Comparison of ENCODE assay signal across 19 cellular contexts in genomic region chr6:31878222-31878621, GRCh38. TPM values are rescaled to one million over a fixed set of nuclear protein-coding genes. Genes with fewer than 3 reads are reported as not detected.
A peak's percentile ranks its signal among the peaks of the same experiment; 100 is the strongest.
DNase-seq lines count a peak whose midpoint lies in the region; TF ChIP-seq lines count a peak whose summit lies in the region.
"Had no signal": no experiment of that assay in that cellular context is flagged by ENCODE, and none has a peak within 500 bp of the region (broad histone marks: within the 10 kb centered on the region; RNA-seq: fewer than 3 reads in every experiment).

No MANE protein-coding gene starts in this region.

- H3K79me1 ChIP-seq in neuronal stem cell (ENCODE audit: low read depth, low read length) = no peaks in the 10 kb centered on the region

- H3K4me2 ChIP-seq in neuronal stem cell (ENCODE audit: insufficient read depth, low read length, poor library complexity, severe bottlenecking) (no peak overlapping the region), OCI-LY7 (ENCODE audit: low read length) (no peak overlapping the region)

- H3K9me2 ChIP-seq in OCI-LY7 (ENCODE audit: insufficient read depth, low read length) = no peaks in the 10 kb centered on the region

- no peak overlapping the region for H4K91ac ChIP-seq in neuronal stem cell (ENCODE audit: low read depth, low read length, poor library complexity)

- no TSS peak for BruUV-seq in OCI-LY7 (replicated peaks; lab: Mats Ljungman, UMichigan)

- H3K36me3 ChIP-seq in neuronal stem cell (replicated peaks in 1 of 2; ENCODE audit: control insufficient read depth in 2 of 2, insufficient read depth in 2 of 2, low read length in 2 of 2) = peaks cover 34 to 36% of the 10 kb centered on the region in 2 donors
- H3K36me3 ChIP-seq in OCI-LY7 (ENCODE audit: insufficient read depth, low read length) = peaks cover 38% of the 10 kb centered on the region

- H3K27ac ChIP-seq in 22Rv1 = peak overlapping the region; percentile 78
- no peak overlapping the region for H3K27ac ChIP-seq in neuronal stem cell (replicated peaks; ENCODE audit: low read length)
- no peak overlapping the region for H3K27ac ChIP-seq in OCI-LY7 (ENCODE audit: low read depth, low read length, poor library complexity, severe bottlenecking)
- H3K27ac ChIP-seq: parathyroid adenoma, WERI-Rb-1 had no signal

- H3K9me3 ChIP-seq in neuronal stem cell (replicated peaks in 1 of 2; ENCODE audit: control insufficient read depth in 2 of 2, insufficient read depth in 1 of 2, low read depth in 1 of 2, low read length in 2 of 2) (no peaks in the 10 kb centered on the region), OCI-LY7 (ENCODE audit: low read length) (no peaks in the 10 kb centered on the region)
- H3K9me3 ChIP-seq: adrenal gland, spleen had no signal

- WGBS in neuronal stem cell (ENCODE audit: extremely low coverage in 2 of 2, insufficient read length in 2 of 2, insufficient replicate concordance in 1 of 2), 2 donors = no CpG with 5 or more reads among the region's 3 CpGs
- 87% methylated on average over 3 of the region's 3 CpGs for WGBS in lower leg skin, 2 donors

- H2BK5ac ChIP-seq in neuronal stem cell (ENCODE audit: low read length) = no peak overlapping the region

- DNase-seq in LNCaP clone FGC (ENCODE audit: low read depth) = no peak
- DNase-seq in epithelial cell of proximal tubule (ENCODE audit: low read depth) = no peak
- DNase-seq in neuronal stem cell (ENCODE audit: low spot score) = no peak
- no peak for DNase-seq in NK-92 treated with Interleukin-12 subunit alpha and Interleukin-12 subunit beta, amount 100 ng/mL, for 24 hours (lab: John Stamatoyannopoulos, UW)
- no peak for DNase-seq in lower leg skin (ENCODE audit: low spot score in 2 of 2)
- no peak for DNase-seq in OCI-LY7 (ENCODE audit: low spot score)
- DNase-seq in activated T-cell treated with anti-CD3 and anti-CD28 coated beads, Interleukin-2, amount 50 U/mL, for 48 hours = no peak
- DNase-seq: CD8-positive, alpha-beta memory T cell; erythroblast; MV-4-11; NCI-H748 treated with DMSO at 0.1 percent for 48 hours; RPMI8226; spleen; WERI-Rb-1 had no signal

- H3K4me1 ChIP-seq in neuronal stem cell (ENCODE audit: control insufficient read depth in 2 of 2, insufficient read depth in 1 of 2, low read depth in 1 of 2, low read length in 2 of 2) (no peaks in the 10 kb centered on the region), OCI-LY7 (ENCODE audit: insufficient read depth, low read length, poor library complexity, severe bottlenecking) (peaks cover 8% of the 10 kb centered on the region)
- H3K4me1 ChIP-seq: parathyroid adenoma had no signal

- no peak overlapping the region for H3K14ac ChIP-seq in neuronal stem cell (ENCODE audit: low read length)

- H4K20me1 ChIP-seq in OCI-LY7 (ENCODE audit: insufficient read depth, low read length) = no peaks in the 10 kb centered on the region

- H3K18ac ChIP-seq in neuronal stem cell (ENCODE audit: low read length) = no peak overlapping the region

- H3K23ac ChIP-seq in neuronal stem cell (ENCODE audit: low read depth, low read length, poor library complexity) = no peak overlapping the region

- no peak for TF ChIP-seq POLR2A in lower leg skin (IDR thresholded peaks at IDR 0.05)

- H2BK120ac ChIP-seq in neuronal stem cell (ENCODE audit: low read depth, low read length) = no peak overlapping the region

- no peaks in the 10 kb centered on the region for H3K79me2 ChIP-seq in OCI-LY7 (ENCODE audit: insufficient read depth, low read depth, low read length)
- H3K79me2 ChIP-seq: parathyroid adenoma had no signal

- H3K27me3 ChIP-seq in neuronal stem cell (ENCODE audit: control insufficient read depth in 3 of 3, insufficient read depth in 3 of 3, low read depth in 1 of 3, low read length in 3 of 3) = no peaks in the 10 kb centered on the region
- H3K27me3 ChIP-seq: adrenal gland, spleen had no signal

- intact Hi-C loops in lower leg skin (cut with DNase I; ENCODE audit: low total_unique reads) = no loop called here
- intact Hi-C loops in OCI-LY7 (cut with micrococcal nuclease; ENCODE audit: unreplicated experiment) = no loop called here

- TF ChIP-seq CTCF in 22Rv1 (IDR thresholded peaks at IDR 0.05) = no peak
- no peak for TF ChIP-seq CTCF in LNCaP clone FGC (IDR thresholded peaks at IDR 0.05; ENCODE audit: control insufficient read depth, extremely low read depth, insufficient read depth)
- TF ChIP-seq CTCF in epithelial cell of proximal tubule (conservative IDR thresholded peaks at IDR 0.05; ENCODE audit: low read depth, low read length) = no peak
- no peak for TF ChIP-seq CTCF in lower leg skin (IDR thresholded peaks at IDR 0.05)
- TF ChIP-seq CTCF in OCI-LY7 (conservative IDR thresholded peaks at IDR 0.05; ENCODE audit: low read length) = no peak

- CTCF ChIA-PET in OCI-LY7 (lab: Charles Lee; ENCODE audit: unreplicated experiment) = no interaction called here

- no peak overlapping the region for H3K9ac ChIP-seq in neuronal stem cell (ENCODE audit: low read depth, low read length, poor library complexity)
- H3K9ac ChIP-seq: parathyroid adenoma had no signal

- H2BK12ac ChIP-seq in neuronal stem cell (ENCODE audit: low read length) = no peak overlapping the region

- POLR2A ChIA-PET in OCI-LY7 (lab: Charles Lee) = no interaction called here

- H3K4ac ChIP-seq in neuronal stem cell (ENCODE audit: low read length) = no peak overlapping the region

- H3K4me3 ChIP-seq in LNCaP clone FGC (ENCODE audit: low read depth, low read length) (peak overlapping the region; percentile 63), epithelial cell of proximal tubule (ENCODE audit: low read depth, low read length) (peak overlapping the region; percentile 21), neuronal stem cell (ENCODE audit: low read length in 2 of 2) (no peak overlapping the region), lower leg skin (ENCODE audit: low read depth, poor library complexity, severe bottlenecking) (no peak overlapping the region), OCI-LY7 (ENCODE audit: low read depth, low read length, poor library complexity, severe bottlenecking) (no peak overlapping the region)
- H3K4me3 ChIP-seq: adrenal gland, spleen had no signal

- H2BK15ac ChIP-seq in neuronal stem cell (ENCODE audit: low read length) = no peak overlapping the region

- no peak overlapping the region for H4K8ac ChIP-seq in neuronal stem cell (ENCODE audit: low read depth, low read length)

- H2AFZ ChIP-seq in neuronal stem cell (ENCODE audit: low read length) (no peak overlapping the region), OCI-LY7 (ENCODE audit: low read length) (no peak overlapping the region)

- H2AK5ac ChIP-seq in neuronal stem cell (ENCODE audit: low read depth, low read length) = peak overlapping the region; percentile 10

RNA-seq across cellular contexts. Expression of gene SLC44A4, which starts 0.6 kb away (rescaled TPM):
- total RNA-seq in epithelial cell of proximal tubule (12.4 and 24.0 TPM in 2 replicates), lower leg skin (1 to 10 TPM; 1.6 to 5.2 (median 3.2) TPM), OCI-LY7 (2022) (not detected in 2 replicates)
- 1.4 TPM for polyA plus RNA-seq in neuronal stem cell (2013, experiment 1 of 2)
- polyA plus RNA-seq in neuronal stem cell (2013, experiment 2 of 2) = 1.4 TPM
- not detected in 2 replicates for total RNA-seq in OCI-LY7 (2014; rRNA removed; shearing (Covaris generic))
- total RNA-seq: CD8-positive, alpha-beta memory T cell; cerebellum had no signal
- polyA plus RNA-seq: CD8-positive, alpha-beta memory T cell; IgD-negative memory B cell had no signal

RNA-seq across cellular contexts. Expression of gene NEU1, which starts 15.6 kb away (rescaled TPM):
- total RNA-seq in epithelial cell of proximal tubule (65.2 and 68.6 TPM in 2 replicates), lower leg skin (10 to 100 TPM; 29.1 to 47.6 (median 39.6) TPM), OCI-LY7 (2022) (10.6 and 13.4 TPM in 2 replicates)
- 34.6 TPM for polyA plus RNA-seq in neuronal stem cell (2013, experiment 1 of 2)
- polyA plus RNA-seq in neuronal stem cell (2013, experiment 2 of 2) = 36.0 TPM
- 5.5 and 7.0 TPM in 2 replicates for total RNA-seq in OCI-LY7 (2014; rRNA removed; shearing (Covaris generic))

RNA-seq across cellular contexts. Expression of gene EHMT2, which starts 19.3 kb away (rescaled TPM):
- 44.0 and 54.6 TPM in 2 replicates for total RNA-seq in epithelial cell of proximal tubule
- polyA plus RNA-seq in neuronal stem cell (2013, experiment 1 of 2) = 119 TPM
- 117 TPM for polyA plus RNA-seq in neuronal stem cell (2013, experiment 2 of 2)
- 10 to 100 TPM; 25.5 to 39.3 (median 33.6) TPM for total RNA-seq in lower leg skin
- total RNA-seq in OCI-LY7 (2014; rRNA removed; shearing (Covaris generic)) = 49.5 and 55.1 TPM in 2 replicates
- total RNA-seq in OCI-LY7 (2022) = 70.4 and 76.8 TPM in 2 replicates

RNA-seq across cellular contexts. Expression of gene ZBTB12, which starts 23.7 kb away (rescaled TPM):
- total RNA-seq in epithelial cell of proximal tubule (1.5 TPM in 2 replicates), lower leg skin (1 to 10 TPM in 1 of 4 donors, under 1 TPM in 3; 0.25 to 1.6 (median 0.77) TPM), OCI-LY7 (2022) (20.2 and 21.0 TPM in 2 replicates)
- polyA plus RNA-seq in neuronal stem cell (2013, experiment 1 of 2) = 26.7 TPM
- 26.3 TPM for polyA plus RNA-seq in neuronal stem cell (2013, experiment 2 of 2)
- 12.8 and 17.6 TPM in 2 replicates for total RNA-seq in OCI-LY7 (2014; rRNA removed; shearing (Covaris generic))
- polyA plus RNA-seq: CD8-positive, alpha-beta memory T cell; IgD-negative memory B cell had no signal

RNA-seq across cellular contexts. Expression of gene C2, which starts 49.3 kb away (rescaled TPM):
- not detected in 2 replicates for total RNA-seq in epithelial cell of proximal tubule
- 1.3 TPM for polyA plus RNA-seq in neuronal stem cell (2013, experiment 1 of 2)
- 1.00 TPM for polyA plus RNA-seq in neuronal stem cell (2013, experiment 2 of 2)
- total RNA-seq in lower leg skin = 1 to 10 TPM; 4.9 to 7.7 (median 6.7) TPM
- total RNA-seq in OCI-LY7 (2014; rRNA removed; shearing (Covaris generic)) = 3.1 and 3.4 TPM in 2 replicates
- 4.4 and 8.7 TPM in 2 replicates for total RNA-seq in OCI-LY7 (2022)
- polyA plus RNA-seq: CD8-positive, alpha-beta memory T cell; IgD-negative memory B cell had no signal

Comparison
In these comparisons a context has a peak if more than half of its experiments do, and no peak if none do; other contexts are left out.
1. H3K4me3 ChIP-seq: peak in LNCaP clone FGC (single experiment) and epithelial cell of proximal tubule (single experiment); none in neuronal stem cell (0 of 2), lower leg skin (single experiment) and OCI-LY7 (single experiment).